Comparison of ENCODE assay signal across 7 cellular contexts in the genomic region with DNA sequence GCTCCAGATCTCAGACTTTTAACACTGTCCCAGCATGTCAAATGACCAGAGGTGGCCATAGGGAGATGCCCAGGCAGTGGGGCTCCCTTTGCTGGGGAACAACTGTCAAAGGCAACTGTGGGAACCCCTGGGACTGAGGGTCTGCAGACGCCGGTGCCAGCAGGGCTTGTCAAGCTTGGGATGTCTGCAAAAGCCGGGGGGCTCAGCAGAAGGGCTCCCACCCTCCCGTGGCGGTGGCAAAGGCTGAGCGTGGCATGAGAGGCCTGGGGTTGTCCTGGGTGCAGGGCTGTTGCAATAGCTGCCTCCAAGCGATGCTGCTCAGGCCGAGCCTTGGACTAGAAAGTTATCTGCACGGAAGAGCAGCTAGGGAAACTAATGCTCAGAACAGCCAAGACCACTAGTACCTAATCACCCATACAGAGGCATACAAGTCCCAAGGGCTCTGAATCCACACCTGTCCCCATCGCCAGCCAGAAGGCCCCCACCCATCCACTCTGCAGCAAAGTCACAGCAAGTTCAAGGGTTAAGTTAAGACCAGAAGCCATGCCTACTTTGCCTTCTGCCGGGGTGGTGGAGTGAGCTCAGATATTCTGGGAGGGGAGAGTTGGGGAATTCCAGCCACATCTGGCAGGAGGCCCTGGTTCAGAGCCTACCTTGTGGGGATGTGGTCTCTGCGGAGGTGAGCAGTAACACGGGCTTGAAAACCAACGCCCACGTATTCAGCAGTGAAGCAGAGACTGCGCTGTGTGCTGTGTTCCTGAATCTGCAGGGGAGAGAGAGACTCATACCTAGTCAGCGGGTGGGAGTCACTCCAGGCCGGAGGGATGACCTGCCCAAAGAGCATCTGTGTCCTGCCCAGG. TPM values are rescaled to one million over a fixed set of nuclear protein-coding genes. Genes with fewer than 3 reads are reported as not detected.
A peak's percentile ranks its signal among the peaks of the same experiment; 100 is the strongest.
DNase-seq lines count a peak whose midpoint lies in the region; ATAC-seq and TF ChIP-seq lines count a peak whose summit lies in the region.

No MANE protein-coding gene starts in this region.

- ATAC-seq in GM18870 (IDR thresholded peaks at IDR 0.05; ENCODE audit: unreplicated experiment) (peak; percentile 56), GM21737 (IDR thresholded peaks at IDR 0.05; ENCODE audit: unreplicated experiment) (peak; percentile 25)

- DNase-seq in OCI-LY7 (ENCODE audit: low spot score) (peak; percentile 77), osteoblast (ENCODE audit: insufficient read length, low spot score, missing footprints) (peak; percentile 88), NCI-H526 (lab: John Stamatoyannopoulos, UW) (no peak), NCI-H128 (lab: John Stamatoyannopoulos, UW; ENCODE audit: unreplicated experiment) (no peak), caudate nucleus (lab: John Stamatoyannopoulos, UW) (no peak)

- H3K27ac ChIP-seq in OCI-LY7 (ENCODE audit: low read depth, low read length, poor library complexity, severe bottlenecking) (peak overlapping the region; percentile 97), osteoblast (ENCODE audit: low read depth, low read length) (no peak overlapping the region), caudate nucleus (ENCODE audit: low read depth, low read length) (no peak overlapping the region)

- H3K4me2 ChIP-seq in OCI-LY7 (ENCODE audit: low read length): peak overlapping the region; percentile 97
- H3K4me2 ChIP-seq in osteoblast (ENCODE audit: insufficient read depth, low read length): no peak overlapping the region

- no peaks in the 10 kb centered on the region for H3K27me3 ChIP-seq in osteoblast (ENCODE audit: insufficient read depth, low read length)

- H4K20me1 ChIP-seq in OCI-LY7 (ENCODE audit: insufficient read depth, low read length) (peaks cover 4% of the 10 kb centered on the region; the same call in 1 of the 2 replicates), osteoblast (ENCODE audit: insufficient read depth, low read length) (peaks cover 15% of the 10 kb centered on the region)

- H3K4me1 ChIP-seq in OCI-LY7 (ENCODE audit: insufficient read depth, low read length, poor library complexity, severe bottlenecking) (peaks cover 79% of the 10 kb centered on the region), osteoblast (ENCODE audit: insufficient read depth, low read length) (peaks cover 9% of the 10 kb centered on the region)

- H3K9me2 ChIP-seq in OCI-LY7 (ENCODE audit: insufficient read depth, low read length): no peaks in the 10 kb centered on the region

- no peaks in the 10 kb centered on the region for H3K9me3 ChIP-seq in OCI-LY7 (ENCODE audit: low read length)
- H3K9me3 ChIP-seq in osteoblast (ENCODE audit: low read depth, low read length): no peaks in the 10 kb centered on the region

- H2AFZ ChIP-seq in OCI-LY7 (ENCODE audit: low read length): no peak overlapping the region
- no peak overlapping the region for H2AFZ ChIP-seq in osteoblast (ENCODE audit: low read length)

- H3K36me3 ChIP-seq in OCI-LY7 (ENCODE audit: insufficient read depth, low read length) (peaks cover 55% of the 10 kb centered on the region), osteoblast (ENCODE audit: insufficient read depth, low read length) (no peaks in the 10 kb centered on the region)

- H3K4me3 ChIP-seq in OCI-LY7 (ENCODE audit: low read depth, low read length, poor library complexity, severe bottlenecking): peak overlapping the region; percentile 95
- no peak overlapping the region for H3K4me3 ChIP-seq in osteoblast (ENCODE audit: insufficient read depth, low read length)

- POLR2A ChIA-PET in OCI-LY7 (lab: Charles Lee): interaction anchor here (0.6 to 11.9 kb wide), 7 partner anchors 14 to 1090 kb away, joined by 3 to 154 read pairs (median 3); no protein-coding TSS in a partner anchor

- no peak for TF ChIP-seq CTCF in OCI-LY7 (conservative IDR thresholded peaks at IDR 0.05; ENCODE audit: low read length)
- TF ChIP-seq CTCF in osteoblast (IDR thresholded peaks at IDR 0.05; ENCODE audit: extremely low read depth, low read depth, low read length): no peak

- no TSS peak for BruUV-seq in OCI-LY7 (replicated peaks; lab: Mats Ljungman, UMichigan)

- intact Hi-C loops in OCI-LY7 (cut with micrococcal nuclease; ENCODE audit: unreplicated experiment): no loop called here

- CTCF ChIA-PET in OCI-LY7 (lab: Charles Lee; ENCODE audit: unreplicated experiment): interaction anchor here (1.7 to 2.7 kb wide), 2 partner anchors 12 to 16 kb away, joined by 5 to 9 read pairs; no protein-coding TSS in a partner anchor

- H3K79me2 ChIP-seq in OCI-LY7 (ENCODE audit: insufficient read depth, low read depth, low read length): peaks cover 88% of the 10 kb centered on the region
- no peaks in the 10 kb centered on the region for H3K79me2 ChIP-seq in osteoblast (ENCODE audit: insufficient read depth, low read length)

RNA-seq across cellular contexts. Expression of gene SH2B2, which starts 4.6 kb away (rescaled TPM):
- 27.3 and 42.0 TPM in 2 replicates for total RNA-seq in OCI-LY7 (2014; rRNA removed; shearing (Covaris generic))
- 109 and 131 TPM in 2 replicates for total RNA-seq in OCI-LY7 (2022)
- total RNA-seq in osteoblast: 2.1 and 2.2 TPM in 2 replicates

Comparison
In these comparisons a context has a peak if more than half of its experiments do, and no peak if none do; other contexts are left out.
1. DNase-seq: peak in OCI-LY7 (single experiment) and osteoblast (single experiment); none in NCI-H526 (0 of 2), NCI-H128 (single experiment) and caudate nucleus (0 of 61).